Comparison of ENCODE assay signal across 15 cellular contexts in the genomic region with DNA sequence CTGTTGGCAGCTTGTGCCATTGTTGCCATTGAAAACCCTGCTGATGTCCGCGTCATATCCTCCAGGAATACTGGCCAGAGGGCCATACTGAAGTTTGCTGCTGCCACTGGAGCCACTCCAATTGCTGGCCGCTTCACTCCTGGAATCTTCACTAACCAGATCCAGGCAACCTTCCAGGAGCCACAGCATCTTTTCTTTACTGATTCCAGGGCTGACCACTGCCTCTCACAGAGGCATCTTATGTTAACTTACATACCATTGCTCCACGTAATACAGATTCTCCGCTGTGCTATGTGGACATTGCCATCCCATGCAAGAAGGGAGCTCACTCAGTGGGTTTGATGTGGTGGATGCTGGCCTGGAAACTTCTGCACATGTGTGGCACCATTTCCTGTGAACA.
"Had no signal": no experiment of that assay in that cellular context is flagged by ENCODE, and none has a peak within 500 bp of the region (broad histone marks: within the 10 kb centered on the region; RNA-seq: fewer than 3 reads in every experiment).

No MANE protein-coding gene starts in this region.

- H3K4me3 ChIP-seq: ascending aorta, colonic mucosa, esophagus muscularis mucosa, gastroesophageal sphincter, lung, neural progenitor cell, pancreas, spleen had no signal

- H3K9me3 ChIP-seq: ascending aorta, colonic mucosa, esophagus muscularis mucosa, gastroesophageal sphincter, pancreas, spleen had no signal

- H3K9me3 Mint-ChIP-seq: neural progenitor cell had no signal

- H3K4me3 Mint-ChIP-seq: activated naive CD8-positive, alpha-beta T cell treated with anti-CD3 and anti-CD28 coated beads, Interleukin-2, amount 10 ng/mL, durations not matched to agents 7 days and 5 days; mesothelial cell of epicardium; neural progenitor cell had no signal

- H2AFZ ChIP-seq: neural progenitor cell had no signal

- H3K27ac ChIP-seq: ascending aorta, colonic mucosa, esophagus muscularis mucosa, gastroesophageal sphincter, neural progenitor cell, pancreas, spleen had no signal

- H3K4me2 ChIP-seq: neural progenitor cell had no signal

- H3K36me3 ChIP-seq: ascending aorta, colonic mucosa, esophagus muscularis mucosa, gastroesophageal sphincter, neural progenitor cell, pancreas, spleen had no signal

- H3K4me1 Mint-ChIP-seq: activated naive CD8-positive, alpha-beta T cell treated with anti-CD3 and anti-CD28 coated beads, Interleukin-2, amount 10 ng/mL, durations not matched to agents 7 days and 5 days; neural progenitor cell had no signal

- H3K27ac Mint-ChIP-seq: activated naive CD8-positive, alpha-beta T cell treated with anti-CD3 and anti-CD28 coated beads, Interleukin-2, amount 10 ng/mL, durations not matched to agents 7 days and 5 days; mesothelial cell of epicardium; neural progenitor cell had no signal

- H3K4me1 ChIP-seq: ascending aorta, colonic mucosa, esophagus muscularis mucosa, gastroesophageal sphincter, neural progenitor cell, spleen had no signal

- H3K27me3 Mint-ChIP-seq: activated naive CD8-positive, alpha-beta T cell treated with anti-CD3 and anti-CD28 coated beads, Interleukin-2, amount 10 ng/mL, durations not matched to agents 7 days and 5 days had no signal

- H3K27me3 ChIP-seq: ascending aorta, colonic mucosa, esophagus muscularis mucosa, gastroesophageal sphincter, neural progenitor cell, pancreas, spleen had no signal

- H3K36me3 Mint-ChIP-seq: activated naive CD8-positive, alpha-beta T cell treated with anti-CD3 and anti-CD28 coated beads, Interleukin-2, amount 10 ng/mL, durations not matched to agents 7 days and 5 days; mesothelial cell of epicardium; neural progenitor cell had no signal

- H3K9ac ChIP-seq: neural progenitor cell had no signal

- DNase-seq: activated CD4-positive, CD25-positive, alpha-beta regulatory T cell treated with anti-CD3 and anti-CD28 coated beads, Interleukin-2, amount 50 U/mL, for 72 hours; activated naive CD4-positive, alpha-beta T cell; activated naive CD8-positive, alpha-beta T cell treated with anti-CD3 and anti-CD28 coated beads, Interleukin-2, amount 10 ng/mL, durations not matched to agents 7 days and 5 days; colonic mucosa; islet precursor cell; pancreas; spleen; stimulated activated CD4-positive, alpha-beta T cell treated with anti-CD3 and anti-CD28 coated beads, Interleukin-1b, Interleukin-23, amount 100 ng/mL, for 48 hours; T-helper 1 cell had no signal
